In the genomic region with DNA sequence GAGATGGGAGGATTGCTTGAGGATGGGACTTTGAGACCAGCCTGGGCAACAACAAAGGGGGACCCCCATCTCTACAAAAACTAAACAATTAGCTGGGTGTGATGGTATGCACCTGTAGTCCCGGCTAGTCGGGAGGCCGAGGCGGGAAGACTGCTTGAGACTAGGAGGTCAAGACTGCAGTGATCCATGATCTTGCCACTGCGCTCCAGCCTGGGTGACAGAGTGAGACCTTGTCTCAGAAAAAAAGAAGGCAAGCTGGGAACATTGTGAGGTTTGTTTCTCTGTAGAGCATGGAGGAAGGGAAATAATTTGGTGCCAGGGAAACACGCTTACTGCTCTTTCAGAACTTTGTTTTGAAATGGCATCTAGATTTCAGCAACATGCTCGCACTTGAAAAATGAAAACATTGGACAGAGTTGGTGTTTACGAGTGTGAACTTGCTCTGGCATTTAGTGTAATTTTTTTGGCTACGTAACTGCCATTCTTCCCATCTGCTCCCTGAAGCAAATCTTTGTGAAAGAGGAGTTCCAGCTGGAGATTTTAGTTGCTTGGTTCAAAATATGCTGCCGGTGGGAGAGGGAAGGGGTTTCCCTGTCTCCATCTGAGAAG, we compare ENCODE assay signal across 26 cellular contexts.
DNase-seq lines count a peak whose midpoint lies in the region; ATAC-seq and TF ChIP-seq lines count a peak whose summit lies in the region.
"Had no signal": no experiment of that assay in that cellular context is flagged by ENCODE, and none has a peak within 500 bp of the region (broad histone marks: within the 10 kb centered on the region; RNA-seq: fewer than 3 reads in every experiment).

No MANE protein-coding gene starts in this region.

- H3K4me1 Mint-ChIP-seq in progenitor cell of endocrine pancreas (ENCODE audit: low read depth), result peaks cover 27% of the 10 kb centered on the region
- H3K4me1 Mint-ChIP-seq: naive B cell had no signal

- H3K27ac ChIP-seq in RWPE2 (ENCODE audit: poor library complexity, severe bottlenecking), result peak overlapping the region; percentile 84
- peak overlapping the region in 3 of 59 donors; percentile 4 to 52 (median 14) for H3K27ac ChIP-seq in dorsolateral prefrontal cortex
- H3K27ac ChIP-seq: brain microvascular endothelial cell, coronary artery, upper lobe of right lung had no signal

- no peaks in the 10 kb centered on the region for H3K36me3 ChIP-seq in RWPE2 (ENCODE audit: low read depth)
- H3K36me3 ChIP-seq: BE2C, brain microvascular endothelial cell, ovary, upper lobe of right lung had no signal

- H3K36me3 Mint-ChIP-seq in progenitor cell of endocrine pancreas (ENCODE audit: insufficient read depth), result no peaks in the 10 kb centered on the region
- H3K36me3 Mint-ChIP-seq: naive B cell had no signal

- ATAC-seq in RWPE2 (ENCODE audit: low read depth) (peak; percentile 28), HG03439 (IDR thresholded peaks at IDR 0.05; ENCODE audit: unreplicated experiment) (no peak)
- ATAC-seq: activated naive CD8-positive, alpha-beta T cell treated with anti-CD3 and anti-CD28 coated beads, Interleukin-2, amount 50 U/mL, for 24 hours; Right ventricle myocardium inferior; upper lobe of right lung had no signal

- H3K4me3 ChIP-seq in AG10803 (ENCODE audit: low read length), result no peak overlapping the region
- H3K4me3 ChIP-seq in RWPE2 (ENCODE audit: severe bottlenecking), result no peak overlapping the region
- H3K4me3 ChIP-seq in dorsolateral prefrontal cortex, result no peak overlapping the region
- H3K4me3 ChIP-seq: coronary artery, ovary, upper lobe of right lung had no signal

- intact Hi-C loops in dorsolateral prefrontal cortex (cut with DNase I), result no loop called here

- no peaks in the 10 kb centered on the region for H3K9me3 ChIP-seq in RWPE2 (ENCODE audit: severe bottlenecking)
- H3K9me3 ChIP-seq: BE2C, ovary, upper lobe of right lung had no signal

- peaks cover 41% of the 10 kb centered on the region for H3K27me3 Mint-ChIP-seq in progenitor cell of endocrine pancreas

- H3K27ac Mint-ChIP-seq in progenitor cell of endocrine pancreas, result peak overlapping the region; percentile 46
- H3K27ac Mint-ChIP-seq: activated naive CD8-positive, alpha-beta T cell treated with anti-CD3 and anti-CD28 coated beads, Interleukin-2, amount 50 U/mL, for 24 hours; naive B cell had no signal

- H3K27me3 ChIP-seq in RWPE2 (ENCODE audit: insufficient read depth, poor library complexity, severe bottlenecking) (no peaks in the 10 kb centered on the region), dorsolateral prefrontal cortex (peaks cover 0 to 3% (median 0%) of the 10 kb centered on the region in 45 donors)
- H3K27me3 ChIP-seq: BE2C, brain microvascular endothelial cell, ovary, upper lobe of right lung had no signal

- H3K9me3 Mint-ChIP-seq in progenitor cell of endocrine pancreas (ENCODE audit: low read depth), result no peaks in the 10 kb centered on the region
- H3K9me3 Mint-ChIP-seq: activated naive CD8-positive, alpha-beta T cell treated with anti-CD3 and anti-CD28 coated beads, Interleukin-2, amount 50 U/mL, for 24 hours; naive B cell had no signal

- no peak overlapping the region for H3K4me3 Mint-ChIP-seq in progenitor cell of endocrine pancreas (ENCODE audit: low read depth)
- H3K4me3 Mint-ChIP-seq: activated naive CD8-positive, alpha-beta T cell treated with anti-CD3 and anti-CD28 coated beads, Interleukin-2, amount 50 U/mL, for 24 hours; naive B cell had no signal

- peak; percentile 68 for DNase-seq in AG10803 (ENCODE audit: low read depth)
- DNase-seq in RWPE2 (ENCODE audit: low spot score), result no peak
- peak; percentile 13 for DNase-seq in fibroblast of gingiva (ENCODE audit: low read depth)
- DNase-seq in progenitor cell of endocrine pancreas (ENCODE audit: low spot score, unreplicated experiment), result no peak
- no peak for DNase-seq in EL
- no peak for DNase-seq in NAMALWA (ENCODE audit: low spot score)
- DNase-seq in dorsolateral prefrontal cortex, result no peak
- DNase-seq: activated CD4-positive, alpha-beta T cell treated with anti-CD3 and anti-CD28 coated beads, Interleukin-2, amount 50 U/mL, for 4 hours; activated CD8-positive, alpha-beta memory T cell treated with anti-CD3 and anti-CD28 coated beads, Interleukin-2, amount 50 U/mL, for 48 hours; activated effector memory CD4-positive, alpha-beta T cell treated with Interleukin-2 at 50 U/mL for 16 hours; activated naive CD8-positive, alpha-beta T cell treated with anti-CD3 and anti-CD28 coated beads, Interleukin-2, amount 50 U/mL, for 24 hours; BE2C; brain microvascular endothelial cell; HCEC 1CT; kidney; naive B cell; NCI-H1105; NCI-H2107; NCI-H526 treated with DMSO at 0.1 percent for 48 hours; stimulated activated CD4-positive, alpha-beta T cell treated with anti-CD3 and anti-CD28 coated beads, Interleukin-1b, Interleukin-23, amount 100 ng/mL, for 48 hours; stimulated activated naive CD4-positive, alpha-beta T cell treated with Interleukin-2 at 50 U/mL for 16 hours; upper lobe of right lung had no signal

- TF ChIP-seq CTCF in AG10803 (conservative IDR thresholded peaks at IDR 0.05; ENCODE audit: low read length) (no peak), RWPE2 (IDR thresholded peaks at IDR 0.05; ENCODE audit: poor library complexity, severe bottlenecking) (no peak), progenitor cell of endocrine pancreas (IDR thresholded peaks at IDR 0.05; ENCODE audit: unreplicated experiment) (no peak), dorsolateral prefrontal cortex (IDR thresholded peaks at IDR 0.05 in 54 of 56, conservative IDR thresholded peaks at IDR 0.05 in 2 of 56; ENCODE audit: low read depth in 1 of 56, partially characterized antibody in 56 of 56) (no peak)

- peaks cover 56% of the 10 kb centered on the region for H3K4me1 ChIP-seq in RWPE2 (ENCODE audit: insufficient read depth, poor library complexity, severe bottlenecking)
- H3K4me1 ChIP-seq: BE2C, upper lobe of right lung had no signal

Comparison
In these comparisons a context has a peak if more than half of its experiments do, and no peak if none do; other contexts are left out.
1. DNase-seq: peak in AG10803 (single experiment) and fibroblast of gingiva (single experiment); none in RWPE2 (single experiment), progenitor cell of endocrine pancreas (single experiment), EL (single experiment), NAMALWA (single experiment) and dorsolateral prefrontal cortex (0 of 10).